1 cellular context compared by ENCODE assay signal in the genomic region with DNA sequence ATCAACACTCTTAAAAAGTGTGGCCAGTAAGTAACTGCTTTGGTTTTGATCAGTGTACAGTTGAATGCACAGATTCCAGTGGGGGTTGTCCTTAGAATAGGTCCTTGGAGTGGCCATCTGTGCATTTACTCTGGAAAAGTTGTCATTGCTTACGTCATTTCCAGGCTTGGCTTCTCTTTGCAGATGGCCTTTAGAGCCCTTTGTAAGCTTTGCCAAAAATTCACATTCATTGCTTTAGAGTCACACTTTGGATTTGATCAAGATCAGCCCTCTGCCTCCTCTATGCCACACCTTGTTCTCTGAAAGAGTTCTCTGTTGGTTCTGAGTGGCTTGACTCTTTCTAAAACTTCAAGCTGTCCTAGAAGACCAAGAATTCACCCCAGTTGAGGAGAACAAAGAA.
TF ChIP-seq lines count a peak whose summit lies in the region.

No MANE protein-coding gene starts in this region.

TF ChIP-seq in H1, 55 proteins besides CTCF, POLR2A, EP300 and RAD21:
- TF ChIP-seq ATF3 (IDR thresholded peaks at IDR 0.05; ENCODE audit: insufficient read depth, low read depth, low read length) = no peak
- no peak for TF ChIP-seq TEAD4 (IDR thresholded peaks at IDR 0.05; ENCODE audit: low read depth, low read length)
- TF ChIP-seq YY1 (IDR thresholded peaks at IDR 0.05; ENCODE audit: low read depth, low read length) = no peak
- no peak for TF ChIP-seq RBBP5 (IDR thresholded peaks at IDR 0.05; ENCODE audit: borderline replicate concordance, low read depth, low read length)
- no peak for TF ChIP-seq TAF7 (optimal IDR thresholded peaks at IDR 0.05; ENCODE audit: borderline replicate concordance, low read depth, low read length)
- no peak for TF ChIP-seq SP4 (IDR thresholded peaks at IDR 0.05; ENCODE audit: low read length)
- TF ChIP-seq CEBPB (IDR thresholded peaks at IDR 0.05; ENCODE audit: low read depth, low read length) = no peak
- TF ChIP-seq, protein P1, sequence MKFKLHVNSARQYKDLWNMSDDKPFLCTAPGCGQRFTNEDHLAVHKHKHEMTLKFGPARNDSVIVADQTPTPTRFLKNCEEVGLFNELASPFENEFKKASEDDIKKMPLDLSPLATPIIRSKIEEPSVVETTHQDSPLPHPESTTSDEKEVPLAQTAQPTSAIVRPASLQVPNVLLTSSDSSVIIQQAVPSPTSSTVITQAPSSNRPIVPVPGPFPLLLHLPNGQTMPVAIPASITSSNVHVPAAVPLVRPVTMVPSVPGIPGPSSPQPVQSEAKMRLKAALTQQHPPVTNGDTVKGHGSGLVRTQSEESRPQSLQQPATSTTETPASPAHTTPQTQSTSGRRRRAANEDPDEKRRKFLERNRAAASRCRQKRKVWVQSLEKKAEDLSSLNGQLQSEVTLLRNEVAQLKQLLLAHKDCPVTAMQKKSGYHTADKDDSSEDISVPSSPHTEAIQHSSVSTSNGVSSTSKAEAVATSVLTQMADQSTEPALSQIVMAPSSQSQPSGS (IDR thresholded peaks at IDR 0.05; ENCODE audit: low read length) = no peak
- no peak for TF ChIP-seq KDM1A (IDR thresholded peaks at IDR 0.05; ENCODE audit: borderline replicate concordance, low read length)
- TF ChIP-seq ZNF274 (IDR thresholded peaks at IDR 0.05; ENCODE audit: borderline replicate concordance, extremely low read depth, low read length) = no peak
- no peak for TF ChIP-seq JUND (IDR thresholded peaks at IDR 0.05; ENCODE audit: low read length)
- no peak for TF ChIP-seq JUN (IDR thresholded peaks at IDR 0.05; ENCODE audit: low read depth, low read length)
- no peak for TF ChIP-seq CHD2 (IDR thresholded peaks at IDR 0.05; ENCODE audit: low read length)
- TF ChIP-seq POLR2AphosphoS5 (IDR thresholded peaks at IDR 0.05; ENCODE audit: low read depth, low read length) = no peak
- TF ChIP-seq RXRA (IDR thresholded peaks at IDR 0.05; ENCODE audit: insufficient read depth, low read depth, low read length) = no peak
- TF ChIP-seq RNF2 (IDR thresholded peaks at IDR 0.05; ENCODE audit: borderline replicate concordance, low read depth, low read length, missing control alignments, poor library complexity, severe bottlenecking) = no peak
- TF ChIP-seq KDM5A (IDR thresholded peaks at IDR 0.05; ENCODE audit: low read length) = no peak
- no peak for TF ChIP-seq SUZ12 (IDR thresholded peaks at IDR 0.05; ENCODE audit: low read length)
- no peak for TF ChIP-seq BACH1 (IDR thresholded peaks at IDR 0.05; ENCODE audit: low read length)
- TF ChIP-seq MAX (IDR thresholded peaks at IDR 0.05) = no peak
